In genomic region chr2:176123483-176123843, GRCh38 we compare ENCODE assay signal across 10 cellular contexts. TPM values are rescaled to one million over a fixed set of nuclear protein-coding genes. Genes with fewer than 3 reads are reported as not detected.
DNase-seq lines count a peak whose midpoint lies in the region; ATAC-seq and TF ChIP-seq lines count a peak whose summit lies in the region.
"Had no signal": no experiment of that assay in that cellular context is flagged by ENCODE, and none has a peak within 500 bp of the region (broad histone marks: within the 10 kb centered on the region; RNA-seq: fewer than 3 reads in every experiment).

No MANE protein-coding gene starts in this region.

- DNase-seq in cardiac muscle cell (ENCODE audit: low read depth in 1 of 2, low spot score in 1 of 2) (no peak), Right ventricle myocardium superior (no peak), adrenal gland (no peak), transverse colon (no peak), NCI-H82 treated with DMSO at 0.1 percent for 48 hours (lab: John Stamatoyannopoulos, UW; ENCODE audit: unreplicated experiment) (no peak)
- DNase-seq: NCI-H510A treated with DMSO at 0.1 percent for 48 hours had no signal

- intact Hi-C loops in Right ventricle myocardium superior (cut with DNase I), result loop anchor here (10.0 kb wide), 2 partner anchors 691 to 1021 kb away; no protein-coding TSS in a partner anchor
- intact Hi-C loops in adrenal gland (cut with DNase I), result loop anchor here in 1 of 2 donors (5.0 to 10.0 kb wide), 2 partner anchors 514 to 691 kb away; no protein-coding TSS in a partner anchor
- intact Hi-C loops in transverse colon (cut with DNase I; ENCODE audit: low total_unique reads), result no loop called here

- H3K27me3 ChIP-seq in cardiac muscle cell, result peaks cover 100% of the 10 kb centered on the region
- H3K27me3 ChIP-seq in adrenal gland, result peaks cover 29% of the 10 kb centered on the region
- H3K27me3 ChIP-seq in mucosa of rectum (ENCODE audit: control insufficient read depth in 2 of 2, insufficient read depth in 2 of 2, low read length in 2 of 2), result peaks cover 50 to 59% of the 10 kb centered on the region in 2 donors
- H3K27me3 ChIP-seq in transverse colon, result peaks cover 96% of the 10 kb centered on the region

- H3K4me3 ChIP-seq in cardiac muscle cell (peak overlapping the region; percentile 30), adrenal gland (peak overlapping the region; percentile 31 to 67 (median 52)), mucosa of rectum (ENCODE audit: low read length in 2 of 2) (peak overlapping the region; percentile 63 to 67), transverse colon (peak overlapping the region; percentile 38 to 72 (median 55))

- no peaks in the 10 kb centered on the region for H3K36me3 ChIP-seq in cardiac muscle cell
- no peaks in the 10 kb centered on the region for H3K36me3 ChIP-seq in adrenal gland (replicated peaks in 1 of 2)
- H3K36me3 ChIP-seq in mucosa of rectum (ENCODE audit: control insufficient read depth in 2 of 2, insufficient read depth in 2 of 2, low read length in 2 of 2), result no peaks in the 10 kb centered on the region
- H3K36me3 ChIP-seq in transverse colon, result no peaks in the 10 kb centered on the region

- no peak overlapping the region for H3K9ac ChIP-seq in mucosa of rectum (ENCODE audit: low read depth in 1 of 2, low read length in 2 of 2)

- TF ChIP-seq CTCF in cardiac muscle cell (IDR thresholded peaks at IDR 0.05; ENCODE audit: low read depth, low read length) (no peak), adrenal gland (IDR thresholded peaks at IDR 0.05) (no peak), transverse colon (IDR thresholded peaks at IDR 0.05) (no peak)

- no peak for TF ChIP-seq POLR2A in adrenal gland (IDR thresholded peaks at IDR 0.05)
- TF ChIP-seq POLR2A in transverse colon (IDR thresholded peaks at IDR 0.05), result no peak

- H3K9me3 ChIP-seq in cardiac muscle cell (ENCODE audit: low read depth) (no peaks in the 10 kb centered on the region), adrenal gland (replicated peaks in 1 of 3) (no peaks in the 10 kb centered on the region), mucosa of rectum (ENCODE audit: control insufficient read depth in 2 of 2, low read length in 2 of 2) (no peaks in the 10 kb centered on the region), transverse colon (no peaks in the 10 kb centered on the region)

- TF ChIP-seq EP300 in transverse colon (IDR thresholded peaks at IDR 0.05; ENCODE audit: low read depth), result no peak

- no peak for ATAC-seq in Right ventricle myocardium superior (ENCODE audit: poor library complexity)
- no peak for ATAC-seq in HG02763 (IDR thresholded peaks at IDR 0.05; ENCODE audit: unreplicated experiment)
- ATAC-seq in GM19455 (IDR thresholded peaks at IDR 0.05; ENCODE audit: unreplicated experiment), result no peak

- H3K27ac ChIP-seq in cardiac muscle cell, result no peak overlapping the region
- H3K27ac ChIP-seq in adrenal gland, result peak overlapping the region in 3 of 5 donors; percentile 58 to 88 (median 82)
- peak overlapping the region in 1 of 2 donors; percentile 58 for H3K27ac ChIP-seq in mucosa of rectum (ENCODE audit: low read depth in 2 of 2, low read length in 2 of 2)
- peak overlapping the region; percentile 78 to 88 (median 86) for H3K27ac ChIP-seq in transverse colon

- H3K4me1 ChIP-seq in cardiac muscle cell (ENCODE audit: low read depth), result no peaks in the 10 kb centered on the region
- H3K4me1 ChIP-seq in adrenal gland (replicated peaks in 1 of 2), result peaks cover 0 to 17% of the 10 kb centered on the region in 2 donors
- peaks cover 2 to 3% of the 10 kb centered on the region in 2 donors for H3K4me1 ChIP-seq in mucosa of rectum (ENCODE audit: control insufficient read depth in 2 of 2, insufficient read depth in 2 of 2, low read length in 2 of 2)
- H3K4me1 ChIP-seq in transverse colon, result peaks cover 7 to 32% (median 19%) of the 10 kb centered on the region in 4 donors

- in situ Hi-C loops in transverse colon (cut with MboI; ENCODE audit: low pct_ligation_motif_present in 1 of 4, low pct_unique_long_range_greater_than_20kb in 1 of 4, low sequenced_read_pairs in 3 of 4), result loop anchor here (10.0 to 25.0 kb wide), 5 partner anchors 331 to 1031 kb away; no protein-coding TSS in a partner anchor

- 11 to 23% (median 14%) methylated on average over 14 to 16 of the region's 16 CpGs for WGBS in adrenal gland, 4 donors
- 7 to 15% methylated on average over 2 to 16 of the region's 16 CpGs for WGBS in transverse colon (ENCODE audit: low coverage in 1 of 2), 2 donors

RNA-seq across cellular contexts. Expression of gene HOXD9, which starts 0.9 kb away (rescaled TPM):
- not detected in 2 replicates for total RNA-seq in cardiac muscle cell
- not detected in 2 replicates for polyA plus RNA-seq in cardiac muscle cell
- total RNA-seq in Right ventricle myocardium superior, result not detected
- 10 to 100 TPM in 4 of 8 donors, 1 to 10 TPM in 4; 2.7 to 35.6 (median 10.1) TPM for total RNA-seq in adrenal gland
- polyA plus RNA-seq in adrenal gland, result 1 to 10 TPM; 2.5 to 7.6 (median 7.5) TPM
- 10 to 100 TPM in 2 of 4 donors, 1 to 10 TPM in 2; 2.7 to 13.3 (median 7.5) TPM for total RNA-seq in transverse colon

RNA-seq across cellular contexts. Expression of gene HOXD8, which starts 6.0 kb away (rescaled TPM):
- total RNA-seq in cardiac muscle cell (not detected in 2 replicates), Right ventricle myocardium superior (0.32 TPM), adrenal gland (10 to 100 TPM; 11.3 to 46.2 (median 35.0) TPM), transverse colon (10 to 100 TPM in 2 of 4 donors, 1 to 10 TPM in 2; 7.8 to 23.5 (median 13.4) TPM)
- polyA plus RNA-seq in cardiac muscle cell (not detected in 2 replicates), adrenal gland (10 to 100 TPM; 14.4 to 19.8 (median 17.3) TPM)

RNA-seq across cellular contexts. Expression of gene HOXD10, which starts 6.9 kb away (rescaled TPM):
- not detected in 2 replicates for total RNA-seq in cardiac muscle cell
- polyA plus RNA-seq in cardiac muscle cell, result not detected in 2 replicates
- total RNA-seq in Right ventricle myocardium superior, result not detected
- total RNA-seq in adrenal gland, result under 1 TPM in 2 of 8 donors, not detected in 6; 0.14 to 0.23 TPM
- polyA plus RNA-seq in adrenal gland, result under 1 TPM in 1 of 3 donors, not detected in 2; 0.11 TPM
- total RNA-seq in transverse colon, result 10 to 100 TPM in 2 of 4 donors, 1 to 10 TPM in 2; 1.1 to 25.1 (median 7.6) TPM

RNA-seq across cellular contexts. Expression of gene HOXD11, which starts 16.4 kb away (rescaled TPM):
- total RNA-seq in cardiac muscle cell (not detected in 2 replicates), Right ventricle myocardium superior (not detected), adrenal gland (not detected), transverse colon (10 to 100 TPM in 1 of 4 donors, 1 to 10 TPM in 2, under 1 TPM in 1; 0.41 to 13.5 (median 4.4) TPM)
- polyA plus RNA-seq in cardiac muscle cell (not detected in 2 replicates), adrenal gland (not detected)

RNA-seq across cellular contexts. Expression of gene HOXD12, which starts 23.9 kb away (rescaled TPM):
- total RNA-seq in cardiac muscle cell, result not detected in 2 replicates
- polyA plus RNA-seq in cardiac muscle cell, result not detected in 2 replicates
- total RNA-seq in Right ventricle myocardium superior, result not detected
- total RNA-seq in adrenal gland, result not detected
- polyA plus RNA-seq in adrenal gland, result not detected
- total RNA-seq in transverse colon, result not detected
- total RNA-seq: renal cortical epithelial cell had no signal
